8 cellular contexts compared by ENCODE assay signal in genomic region chr17:42980766-42981397, GRCh38. TPM values are rescaled to one million over a fixed set of nuclear protein-coding genes. Genes with fewer than 3 reads are reported as not detected.
DNase-seq lines count a peak whose midpoint lies in the region; ATAC-seq and TF ChIP-seq lines count a peak whose summit lies in the region.

No MANE protein-coding gene starts in this region.

- peak overlapping the region; percentile 77 for H3K27ac ChIP-seq in caudate nucleus (ENCODE audit: low read depth, low read length)

- ATAC-seq in HG02763 (IDR thresholded peaks at IDR 0.05; ENCODE audit: unreplicated experiment) (peak; percentile 43), left colon (peak; percentile 63)

- DNase-seq in NCI-H2107 treated with DMSO at 0.1 percent for 48 hours (lab: John Stamatoyannopoulos, UW; ENCODE audit: unreplicated experiment) (peak; percentile 38), caudate nucleus (lab: John Stamatoyannopoulos, UW) (peak in 51 of 61 donors; percentile 6 to 82 (median 40)), left colon (peak; percentile 73 to 74), inferior parietal cortex (ENCODE audit: extremely low spot score) (no peak)
- peak; percentile 31 for DNase-seq in activated CD4-positive, CD25-positive, alpha-beta regulatory T cell treated with anti-CD3 and anti-CD28 coated beads, Interleukin-2, amount 50 U/mL, for 16 hours (ENCODE audit: low read depth, low spot score)
- peak; percentile 61 for DNase-seq in stimulated activated CD4-positive, alpha-beta T cell treated with anti-CD3 and anti-CD28 coated beads, Interleukin-2, amount 100 ng/mL, for 48 hours

- intact Hi-C loops in left colon (cut with DNase I, micrococcal nuclease): no loop called here

- peak; percentile 34; the same call in 1 of the 2 replicates for TF ChIP-seq CTCF in GM12874 (IDR thresholded peaks at IDR 0.05; ENCODE audit: insufficient read depth, low read depth, low read length)

RNA-seq across cellular contexts. Expression of gene RUNDC1, which starts 0.5 kb away (rescaled TPM):
- 10 to 100 TPM; 24.2 to 25.2 TPM for total RNA-seq in left colon

RNA-seq across cellular contexts. Expression of gene PTGES3L, which starts 1.0 kb away (rescaled TPM):
- total RNA-seq in left colon: 1 to 10 TPM; 3.2 to 3.6 TPM

RNA-seq across cellular contexts. Expression of gene AARSD1, which starts 16.6 kb away (rescaled TPM):
- total RNA-seq in left colon: 10 to 100 TPM; 17.6 to 24.1 TPM

RNA-seq across cellular contexts. Expression of gene RPL27, which starts 17.3 kb away (rescaled TPM):
- 100 to 1,000 TPM; 605 to 650 TPM for total RNA-seq in left colon

RNA-seq across cellular contexts. Expression of gene IFI35, which starts 25.7 kb away (rescaled TPM):
- total RNA-seq in left colon: 10 to 100 TPM; 33.6 to 51.6 TPM
